1 cellular context compared by ENCODE assay signal in the genomic region with DNA sequence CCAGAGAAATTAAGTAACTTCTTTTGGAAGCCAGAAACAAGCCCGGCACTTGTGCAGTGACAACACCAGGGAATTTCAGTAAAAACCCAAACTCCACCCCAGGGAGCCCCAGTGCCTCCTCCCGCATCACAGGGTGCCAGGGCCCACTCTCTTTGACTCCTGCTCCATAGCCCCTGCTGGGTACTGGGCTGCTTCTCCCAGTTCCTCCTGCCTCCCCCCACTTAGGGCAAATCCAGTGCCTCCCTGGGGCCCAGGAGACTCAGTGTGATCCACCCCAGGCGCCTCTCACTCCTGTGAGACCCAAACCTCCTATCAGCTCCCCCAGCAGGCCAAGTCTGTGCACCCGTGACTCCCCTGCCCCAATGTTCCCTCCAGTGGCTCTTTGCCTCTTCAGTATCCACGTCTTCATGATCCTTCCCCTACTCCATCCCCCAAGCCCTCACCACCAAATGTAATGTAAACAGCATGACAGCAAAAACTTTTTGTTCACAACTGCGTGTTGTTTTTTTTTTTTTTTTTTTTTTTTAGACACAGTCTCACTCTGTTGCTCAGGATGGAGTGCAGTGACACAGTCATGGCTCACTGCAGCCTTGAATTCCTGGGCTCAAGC.
TF ChIP-seq lines count a peak whose summit lies in the region.

No MANE protein-coding gene starts in this region.

TF ChIP-seq in K562, 482 proteins besides CTCF, POLR2A, EP300 and RAD21:
- TF ChIP-seq ZNF324 (CRISPR knock-in tag; IDR thresholded peaks at IDR 0.05), result no peak
- TF ChIP-seq, protein P1, sequence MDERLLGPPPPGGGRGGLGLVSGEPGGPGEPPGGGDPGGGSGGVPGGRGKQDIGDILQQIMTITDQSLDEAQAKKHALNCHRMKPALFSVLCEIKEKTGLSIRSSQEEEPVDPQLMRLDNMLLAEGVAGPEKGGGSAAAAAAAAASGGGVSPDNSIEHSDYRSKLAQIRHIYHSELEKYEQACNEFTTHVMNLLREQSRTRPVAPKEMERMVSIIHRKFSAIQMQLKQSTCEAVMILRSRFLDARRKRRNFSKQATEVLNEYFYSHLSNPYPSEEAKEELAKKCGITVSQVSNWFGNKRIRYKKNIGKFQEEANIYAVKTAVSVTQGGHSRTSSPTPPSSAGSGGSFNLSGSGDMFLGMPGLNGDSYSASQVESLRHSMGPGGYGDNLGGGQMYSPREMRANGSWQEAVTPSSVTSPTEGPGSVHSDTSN (CRISPR knock-in tag; IDR thresholded peaks at IDR 0.05; ENCODE audit: low read depth), result no peak
- TF ChIP-seq, protein P1 (tag; conservative IDR thresholded peaks at IDR 0.05; ENCODE audit: low read depth), result no peak
- no peak for TF ChIP-seq MCM7 (IDR thresholded peaks at IDR 0.05)
- no peak for TF ChIP-seq TFE3 (CRISPR knock-in tag; IDR thresholded peaks at IDR 0.05)
